17 cellular contexts compared by ENCODE assay signal in the genomic region with DNA sequence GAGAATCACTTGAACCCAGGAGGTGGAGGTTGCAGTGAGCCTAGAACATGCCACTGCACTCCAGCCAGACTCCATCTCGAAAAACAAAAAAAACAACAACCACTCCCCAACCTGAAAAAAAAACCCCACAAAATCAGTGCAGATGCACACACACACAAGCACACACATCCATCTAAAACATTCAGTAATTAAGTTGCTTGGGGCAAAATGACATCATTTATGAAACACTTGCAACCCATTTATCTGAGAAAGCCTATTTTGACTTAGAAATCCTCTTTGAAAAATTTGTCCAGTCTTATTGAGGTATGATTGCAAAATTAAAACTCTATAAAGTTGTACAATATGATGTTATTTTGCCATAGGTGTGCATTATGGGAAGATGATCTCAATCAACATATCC.
DNase-seq lines count a peak whose midpoint lies in the region; ATAC-seq and TF ChIP-seq lines count a peak whose summit lies in the region.
"Had no signal": no experiment of that assay in that cellular context is flagged by ENCODE, and none has a peak within 500 bp of the region (broad histone marks: within the 10 kb centered on the region; RNA-seq: fewer than 3 reads in every experiment).

No MANE protein-coding gene starts in this region.

- H3K4me3 Mint-ChIP-seq in CD4-positive, alpha-beta memory T cell = no peak overlapping the region
- H3K4me3 Mint-ChIP-seq: B cell; CD4-positive, CD25-positive, alpha-beta regulatory T cell; CD8-positive, alpha-beta memory T cell had no signal

- intact Hi-C loops in CD4-positive, alpha-beta memory T cell (cut with micrococcal nuclease) = no loop called here

- H3K4me1 Mint-ChIP-seq in CD4-positive, alpha-beta memory T cell = no peaks in the 10 kb centered on the region
- H3K4me1 Mint-ChIP-seq: B cell; CD4-positive, CD25-positive, alpha-beta regulatory T cell; CD8-positive, alpha-beta memory T cell had no signal

- no peak for TF ChIP-seq CTCF in RWPE2 (IDR thresholded peaks at IDR 0.05; ENCODE audit: poor library complexity, severe bottlenecking)

- H3K4me1 ChIP-seq in RWPE2 (ENCODE audit: insufficient read depth, poor library complexity, severe bottlenecking) = peaks cover 42% of the 10 kb centered on the region
- no peaks in the 10 kb centered on the region for H3K4me1 ChIP-seq in CD4-positive, alpha-beta memory T cell (ENCODE audit: insufficient read depth, low read length)
- H3K4me1 ChIP-seq: BLaER1, HAP-1 had no signal

- H3K4me3 ChIP-seq in RWPE2 (ENCODE audit: severe bottlenecking) = no peak overlapping the region
- H3K4me3 ChIP-seq in CD4-positive, alpha-beta memory T cell (ENCODE audit: low read length in 2 of 2) = no peak overlapping the region
- H3K4me3 ChIP-seq: BLaER1, GM12878, HAP-1 had no signal

- H3K27ac Mint-ChIP-seq in CD4-positive, alpha-beta memory T cell = no peak overlapping the region
- H3K27ac Mint-ChIP-seq: B cell; CD4-positive, CD25-positive, alpha-beta regulatory T cell; CD8-positive, alpha-beta memory T cell had no signal

- no peaks in the 10 kb centered on the region for H3K27me3 ChIP-seq in RWPE2 (ENCODE audit: insufficient read depth, poor library complexity, severe bottlenecking)
- H3K27me3 ChIP-seq in CD4-positive, alpha-beta memory T cell (ENCODE audit: insufficient read depth, low read length) = no peaks in the 10 kb centered on the region
- H3K27me3 ChIP-seq: BLaER1 had no signal

- peaks cover 0 to 2% of the 10 kb centered on the region in 2 donors for H3K27me3 Mint-ChIP-seq in CD4-positive, alpha-beta memory T cell
- H3K27me3 Mint-ChIP-seq: CD4-positive, CD25-positive, alpha-beta regulatory T cell; CD8-positive, alpha-beta memory T cell had no signal

- no peak for ATAC-seq in RWPE2 (ENCODE audit: low read depth)
- ATAC-seq: GM12878 had no signal

- H3K36me3 Mint-ChIP-seq in CD4-positive, alpha-beta memory T cell = no peaks in the 10 kb centered on the region
- H3K36me3 Mint-ChIP-seq: CD4-positive, CD25-positive, alpha-beta regulatory T cell; CD8-positive, alpha-beta memory T cell had no signal

- CTCF ChIA-PET in CD4-positive, alpha-beta memory T cell (lab: Charles Lee; ENCODE audit: partially characterized antibody) = no interaction called here

- H3K9me3 Mint-ChIP-seq in CD4-positive, alpha-beta memory T cell = no peaks in the 10 kb centered on the region
- H3K9me3 Mint-ChIP-seq: CD8-positive, alpha-beta memory T cell had no signal

- DNase-seq in ELR (ENCODE audit: low read depth) = peak; percentile 26
- no peak for DNase-seq in RWPE2 (ENCODE audit: low spot score)
- DNase-seq in epithelial cell of prostate (ENCODE audit: low read depth, low spot score) = no peak
- DNase-seq in caudate nucleus (lab: John Stamatoyannopoulos, UW) = no peak
- DNase-seq in NCI-H1417 treated with DMSO at 0.1 percent for 48 hours (lab: John Stamatoyannopoulos, UW) = no peak
- DNase-seq in CD4-positive, alpha-beta memory T cell = no peak
- DNase-seq: CD4-positive, CD25-positive, alpha-beta regulatory T cell; CD8-positive, alpha-beta memory T cell; DMS 273 treated with DMSO at 0.1 percent for 48 hours; DMS79; GDM1; GOT3 had no signal

- peak overlapping the region; percentile 97 for H3K27ac ChIP-seq in RWPE2 (ENCODE audit: poor library complexity, severe bottlenecking)
- H3K27ac ChIP-seq in epithelial cell of prostate = peak overlapping the region; percentile 34
- no peak overlapping the region for H3K27ac ChIP-seq in caudate nucleus (ENCODE audit: low read depth, low read length)
- no peak overlapping the region for H3K27ac ChIP-seq in CD4-positive, alpha-beta memory T cell (ENCODE audit: low read depth, low read length)
- H3K27ac ChIP-seq: BLaER1, C4-2B had no signal

- no peaks in the 10 kb centered on the region for H3K36me3 ChIP-seq in RWPE2 (ENCODE audit: low read depth)
- H3K36me3 ChIP-seq in CD4-positive, alpha-beta memory T cell (ENCODE audit: insufficient read depth, low read length) = no peaks in the 10 kb centered on the region
- H3K36me3 ChIP-seq: BLaER1, HAP-1 had no signal

- H3K9me3 ChIP-seq in RWPE2 (ENCODE audit: severe bottlenecking) = no peaks in the 10 kb centered on the region
- H3K9me3 ChIP-seq in CD4-positive, alpha-beta memory T cell (ENCODE audit: control insufficient read depth in 1 of 2, low read length in 2 of 2) = no peaks in the 10 kb centered on the region
- H3K9me3 ChIP-seq: BLaER1, HAP-1 had no signal

- POLR2A ChIA-PET in CD4-positive, alpha-beta memory T cell (lab: Charles Lee; ENCODE audit: partially characterized antibody) = no interaction called here

Comparison
In these comparisons a context has a peak if more than half of its experiments do, and no peak if none do; other contexts are left out.
1. H3K27ac ChIP-seq: peak in RWPE2 (single experiment) and epithelial cell of prostate (single experiment); none in caudate nucleus (single experiment) and CD4-positive, alpha-beta memory T cell (single experiment).